25 cellular contexts compared by ENCODE assay signal in the genomic region with DNA sequence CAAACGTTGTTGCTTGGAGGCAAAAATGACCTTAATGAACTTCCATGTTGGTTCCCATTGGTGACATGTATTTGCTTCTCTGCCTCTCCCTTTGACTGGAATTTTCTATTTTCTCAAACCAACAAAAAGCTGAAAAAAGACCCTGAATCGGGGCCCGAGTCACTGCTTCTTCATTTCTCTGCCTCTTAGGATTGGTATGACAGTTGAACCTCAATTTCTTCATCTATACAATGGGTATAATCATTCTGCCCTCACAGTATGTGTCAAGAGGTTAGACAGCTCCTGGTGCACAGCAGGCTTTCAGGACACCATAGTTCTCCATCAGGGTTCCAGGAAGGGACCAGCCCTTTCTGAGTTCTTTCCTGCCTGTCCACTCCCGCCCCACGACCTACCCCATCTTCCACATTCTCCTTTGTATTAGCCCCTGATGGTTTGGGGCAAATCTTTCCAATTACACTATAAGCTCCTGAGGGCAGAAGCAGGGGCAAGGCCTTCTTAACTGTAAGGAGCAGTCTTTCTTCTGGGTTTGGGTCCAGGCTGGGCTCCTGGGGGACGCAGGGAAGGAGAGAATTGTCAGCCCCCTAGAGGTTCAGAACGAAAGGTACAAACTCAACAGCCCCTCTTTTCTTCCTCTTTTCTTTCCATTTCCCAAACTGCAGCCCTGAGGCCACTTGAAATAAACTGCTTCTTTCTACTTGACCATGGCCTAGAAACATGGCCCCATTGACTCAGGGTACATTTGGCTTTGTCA. TPM values are rescaled to one million over a fixed set of nuclear protein-coding genes. Genes with fewer than 3 reads are reported as not detected.
"Had no signal": no experiment of that assay in that cellular context is flagged by ENCODE, and none has a peak within 500 bp of the region (broad histone marks: within the 10 kb centered on the region; RNA-seq: fewer than 3 reads in every experiment).

No MANE protein-coding gene starts in this region.

- H3K27me3 ChIP-seq: adrenal gland, ascending aorta, brain microvascular endothelial cell, gastrocnemius medialis, ovary, testis, uterus had no signal

- H3K4me3 ChIP-seq: adrenal gland, ascending aorta, esophagus muscularis mucosa, gastrocnemius medialis, lower lobe of right lung, ovary, prostate gland, spleen, testis, uterus had no signal

- H3K4me1 ChIP-seq: lower lobe of right lung, prostate gland had no signal

- H3K9me3 ChIP-seq: adrenal gland, ascending aorta, esophagus muscularis mucosa, gastrocnemius medialis, lower lobe of right lung, neutrophil, ovary, prostate gland, spleen, testis, uterus had no signal

- H3K4me1 Mint-ChIP-seq: activated T-helper 17 cell treated with anti-CD3 and anti-CD28 coated beads, Interleukin-2, amount 50 U/mL, for 72 hours had no signal

- H3K36me3 ChIP-seq: adrenal gland, ascending aorta, brain microvascular endothelial cell, esophagus muscularis mucosa, gastrocnemius medialis, lower lobe of right lung, neutrophil, ovary, prostate gland, spleen, uterus had no signal

- H3K9me3 Mint-ChIP-seq: activated T-cell treated with anti-CD3 and anti-CD28 coated beads, Interleukin-2, amount 50 U/mL, for 24 hours; activated T-helper 17 cell treated with anti-CD3 and anti-CD28 coated beads, Interleukin-2, amount 50 U/mL, for 72 hours; naive thymus-derived CD8-positive, alpha-beta T cell had no signal

- DNase-seq: activated CD4-positive, alpha-beta T cell treated with anti-CD3 and anti-CD28 coated beads, Interleukin-2, amount 50 U/mL, for 4 hours; activated CD8-positive, alpha-beta memory T cell treated with anti-CD3 and anti-CD28 coated beads for 24 hours; activated CD8-positive, alpha-beta memory T cell treated with anti-CD3 and anti-CD28 coated beads, Interleukin-2, amount 50 U/mL, for 4 hours; activated T-cell treated with anti-CD3 and anti-CD28 coated beads, Interleukin-2, amount 50 U/mL, for 24 hours; brain microvascular endothelial cell; central memory CD4-positive, alpha-beta T cell; effector memory CD4-positive, alpha-beta T cell; gastrocnemius medialis; head of caudate nucleus; lower lobe of right lung; naive thymus-derived CD8-positive, alpha-beta T cell; spleen; stimulated activated CD4-positive, alpha-beta T cell treated with anti-CD3 and anti-CD28 coated beads, Interleukin-4, amount 100 ng/mL, for 1 hour; stimulated activated naive CD4-positive, alpha-beta T cell; trophoblast cell; uterus had no signal

- H3K4me3 Mint-ChIP-seq: activated naive CD8-positive, alpha-beta T cell; activated T-cell treated with anti-CD3 and anti-CD28 coated beads, Interleukin-2, amount 50 U/mL, for 24 hours; activated T-helper 17 cell treated with anti-CD3 and anti-CD28 coated beads, Interleukin-2, amount 50 U/mL, for 72 hours; naive thymus-derived CD8-positive, alpha-beta T cell had no signal

- H3K36me3 Mint-ChIP-seq: activated naive CD8-positive, alpha-beta T cell had no signal

- H3K27ac ChIP-seq: ascending aorta, brain microvascular endothelial cell, esophagus muscularis mucosa, gastrocnemius medialis, lower lobe of right lung, neutrophil, prostate gland, spleen, uterus had no signal

- H3K27ac Mint-ChIP-seq: activated naive CD8-positive, alpha-beta T cell; activated T-cell treated with anti-CD3 and anti-CD28 coated beads, Interleukin-2, amount 50 U/mL, for 24 hours; activated T-helper 17 cell treated with anti-CD3 and anti-CD28 coated beads, Interleukin-2, amount 50 U/mL, for 72 hours had no signal

RNA-seq across cellular contexts. Expression of a gene that starts 6.3 kb away (rescaled TPM):
- total RNA-seq: activated T-helper 17 cell treated with anti-CD3 and anti-CD28 coated beads, Interleukin-2, amount 50 U/mL, for 72 hours; naive thymus-derived CD8-positive, alpha-beta T cell had no signal
- polyA plus RNA-seq: naive thymus-derived CD8-positive, alpha-beta T cell had no signal
